Comparison of ENCODE assay signal across 9 cellular contexts in genomic region chr7:134724606-134725005, GRCh38. TPM values are rescaled to one million over a fixed set of nuclear protein-coding genes. Genes with fewer than 3 reads are reported as not detected.
DNase-seq lines count a peak whose midpoint lies in the region; ATAC-seq and TF ChIP-seq lines count a peak whose summit lies in the region.
"Had no signal": no experiment of that assay in that cellular context is flagged by ENCODE, and none has a peak within 500 bp of the region (broad histone marks: within the 10 kb centered on the region; RNA-seq: fewer than 3 reads in every experiment).

No MANE protein-coding gene starts in this region.

- intact Hi-C loops in activated T-helper 2 cell treated with anti-CD3 and anti-CD28 coated beads, Interferon-gamma antibody, Interleukin-2, Interleukin-4, amounts not matched to agents 10 μg/mL and 5 μg/mL and 100 μg/mL, durations not matched to agents 14 hours and 24 hours and 36 hours (cut with micrococcal nuclease): loop anchor here (1.0 kb wide), 1 partner anchor 31 kb away; no protein-coding TSS in a partner anchor

- H3K27ac Mint-ChIP-seq in HFFc6: peak overlapping the region; percentile 35; the same call in 1 of the 2 replicates
- peak overlapping the region; percentile 43 for H3K27ac Mint-ChIP-seq in activated T-helper 2 cell treated with anti-CD3 and anti-CD28 coated beads, Interferon-gamma antibody, Interleukin-2, Interleukin-4, amounts not matched to agents 10 μg/mL and 5 μg/mL and 100 μg/mL, durations not matched to agents 14 hours and 24 hours and 36 hours

- no peaks in the 10 kb centered on the region for H3K9me3 ChIP-seq in liver (ENCODE audit: control insufficient read depth in 4 of 4, low read length in 3 of 4)
- H3K9me3 ChIP-seq: neutrophil had no signal

- TF ChIP-seq RAD21 in liver (IDR thresholded peaks at IDR 0.05): peak; percentile 42 to 59

- H3K36me3 Mint-ChIP-seq in HFFc6 (ENCODE audit: low read depth): no peaks in the 10 kb centered on the region; the same call in 1 of the 2 replicates
- H3K36me3 Mint-ChIP-seq in activated T-helper 2 cell treated with anti-CD3 and anti-CD28 coated beads, Interferon-gamma antibody, Interleukin-2, Interleukin-4, amounts not matched to agents 10 μg/mL and 5 μg/mL and 100 μg/mL, durations not matched to agents 14 hours and 24 hours and 36 hours (ENCODE audit: low read depth): peaks cover 12% of the 10 kb centered on the region

- WGBS in liver: 56% methylated on average over 2 of the region's 2 CpGs

- no peak overlapping the region for H3K4me3 ChIP-seq in liver (ENCODE audit: low read depth in 1 of 3, low read length in 3 of 3)

- H3K9ac ChIP-seq in liver (ENCODE audit: low read depth in 1 of 2, low read length in 2 of 2): no peak overlapping the region

- H3K4me1 Mint-ChIP-seq in HFFc6 (ENCODE audit: low read depth): peaks cover 85% of the 10 kb centered on the region
- H3K4me1 Mint-ChIP-seq in activated T-helper 2 cell treated with anti-CD3 and anti-CD28 coated beads, Interferon-gamma antibody, Interleukin-2, Interleukin-4, amounts not matched to agents 10 μg/mL and 5 μg/mL and 100 μg/mL, durations not matched to agents 14 hours and 24 hours and 36 hours (ENCODE audit: low read depth): peaks cover 18% of the 10 kb centered on the region

- TF ChIP-seq CTCF in HFFc6 (IDR thresholded peaks at IDR 0.05) (peak; percentile 82), liver (IDR thresholded peaks at IDR 0.05; ENCODE audit: low read depth, low read length, missing input control) (no peak)

- H3K4me1 ChIP-seq in liver (ENCODE audit: control insufficient read depth in 4 of 4, insufficient read depth in 4 of 4, low read length in 3 of 4): no peaks in the 10 kb centered on the region

- H3K36me3 ChIP-seq in liver (ENCODE audit: control insufficient read depth in 4 of 4, insufficient read depth in 3 of 4, low read depth in 1 of 4, low read length in 3 of 4): no peaks in the 10 kb centered on the region
- H3K36me3 ChIP-seq: neutrophil had no signal

- no peaks in the 10 kb centered on the region for H3K27me3 ChIP-seq in liver (ENCODE audit: control insufficient read depth in 4 of 4, insufficient read depth in 4 of 4, low read length in 3 of 4)
- H3K27me3 ChIP-seq: neutrophil had no signal

- peak; percentile 27 for DNase-seq in DMS53 treated with DMSO at 0.1 percent for 48 hours (lab: John Stamatoyannopoulos, UW; ENCODE audit: unreplicated experiment)
- peak; percentile 55 for DNase-seq in HFFc6
- DNase-seq in activated T-helper 2 cell treated with anti-CD3 and anti-CD28 coated beads, Interferon-gamma antibody, Interleukin-2, Interleukin-4, amounts not matched to agents 10 μg/mL and 5 μg/mL and 100 μg/mL, durations not matched to agents 14 hours and 24 hours and 36 hours (ENCODE audit: low spot score): no peak
- no peak for DNase-seq in NCI-H128 (lab: John Stamatoyannopoulos, UW; ENCODE audit: unreplicated experiment)
- DNase-seq in NCI-H187 treated with DMSO at 0.1 percent for 48 hours (lab: John Stamatoyannopoulos, UW): no peak
- no peak for DNase-seq in stimulated activated naive CD8-positive, alpha-beta T cell treated with anti-CD3 and anti-CD28 coated beads, Interleukin-15, Interleukin-2, amounts not matched to agents 100 U/mL and 50 U/mL, for 24 hours

- no peak overlapping the region for H3K27ac ChIP-seq in liver (ENCODE audit: low read depth in 1 of 2, low read length in 2 of 2)
- H3K27ac ChIP-seq: neutrophil had no signal

- H3K4me3 Mint-ChIP-seq in HFFc6: no peak overlapping the region
- H3K4me3 Mint-ChIP-seq in activated T-helper 2 cell treated with anti-CD3 and anti-CD28 coated beads, Interferon-gamma antibody, Interleukin-2, Interleukin-4, amounts not matched to agents 10 μg/mL and 5 μg/mL and 100 μg/mL, durations not matched to agents 14 hours and 24 hours and 36 hours (ENCODE audit: low read depth): no peak overlapping the region

- H3K27me3 Mint-ChIP-seq in HFFc6 (ENCODE audit: insufficient read depth): no peaks in the 10 kb centered on the region; the same call in 1 of the 2 replicates
- H3K27me3 Mint-ChIP-seq in activated T-helper 2 cell treated with anti-CD3 and anti-CD28 coated beads, Interferon-gamma antibody, Interleukin-2, Interleukin-4, amounts not matched to agents 10 μg/mL and 5 μg/mL and 100 μg/mL, durations not matched to agents 14 hours and 24 hours and 36 hours (ENCODE audit: low read depth): no peaks in the 10 kb centered on the region

- no peaks in the 10 kb centered on the region for H3K9me3 Mint-ChIP-seq in HFFc6
- no peaks in the 10 kb centered on the region for H3K9me3 Mint-ChIP-seq in activated T-helper 2 cell treated with anti-CD3 and anti-CD28 coated beads, Interferon-gamma antibody, Interleukin-2, Interleukin-4, amounts not matched to agents 10 μg/mL and 5 μg/mL and 100 μg/mL, durations not matched to agents 14 hours and 24 hours and 36 hours

- ATAC-seq in HG03520 (IDR thresholded peaks at IDR 0.05; ENCODE audit: unreplicated experiment): no peak
- ATAC-seq in stimulated activated naive CD8-positive, alpha-beta T cell treated with anti-CD3 and anti-CD28 coated beads, Interleukin-15, Interleukin-2, amounts not matched to agents 100 U/mL and 50 U/mL, for 24 hours: no peak

TF ChIP-seq in liver, 16 proteins besides CTCF, POLR2A, EP300 and RAD21:
- no peak for TF ChIP-seq REST (IDR thresholded peaks at IDR 0.05)
- no peak for TF ChIP-seq ATF3 (IDR thresholded peaks at IDR 0.05)
- no peak for TF ChIP-seq FOXA2 (IDR thresholded peaks at IDR 0.05)
- no peak for TF ChIP-seq TAF1 (conservative IDR thresholded peaks at IDR 0.05)
- no peak for TF ChIP-seq JUND (IDR thresholded peaks at IDR 0.05)
- no peak for TF ChIP-seq HNF4A (conservative IDR thresholded peaks at IDR 0.05)
- no peak for TF ChIP-seq HNF4G (IDR thresholded peaks at IDR 0.05)
- no peak for TF ChIP-seq EGR1 (IDR thresholded peaks at IDR 0.05; ENCODE audit: low read depth in 2 of 2)
- TF ChIP-seq FOXA1 (IDR thresholded peaks at IDR 0.05): no peak
- no peak for TF ChIP-seq NR2F2 (IDR thresholded peaks at IDR 0.05)
- TF ChIP-seq MAX (IDR thresholded peaks at IDR 0.05): no peak
- TF ChIP-seq GABPA (IDR thresholded peaks at IDR 0.05 in 1 of 2, conservative IDR thresholded peaks at IDR 0.05 in 1 of 2): no peak
- no peak for TF ChIP-seq YY1 (IDR thresholded peaks at IDR 0.05)
- TF ChIP-seq SP1 (IDR thresholded peaks at IDR 0.05): no peak
- TF ChIP-seq RXRA (IDR thresholded peaks at IDR 0.05): no peak
- TF ChIP-seq, protein P1, sequence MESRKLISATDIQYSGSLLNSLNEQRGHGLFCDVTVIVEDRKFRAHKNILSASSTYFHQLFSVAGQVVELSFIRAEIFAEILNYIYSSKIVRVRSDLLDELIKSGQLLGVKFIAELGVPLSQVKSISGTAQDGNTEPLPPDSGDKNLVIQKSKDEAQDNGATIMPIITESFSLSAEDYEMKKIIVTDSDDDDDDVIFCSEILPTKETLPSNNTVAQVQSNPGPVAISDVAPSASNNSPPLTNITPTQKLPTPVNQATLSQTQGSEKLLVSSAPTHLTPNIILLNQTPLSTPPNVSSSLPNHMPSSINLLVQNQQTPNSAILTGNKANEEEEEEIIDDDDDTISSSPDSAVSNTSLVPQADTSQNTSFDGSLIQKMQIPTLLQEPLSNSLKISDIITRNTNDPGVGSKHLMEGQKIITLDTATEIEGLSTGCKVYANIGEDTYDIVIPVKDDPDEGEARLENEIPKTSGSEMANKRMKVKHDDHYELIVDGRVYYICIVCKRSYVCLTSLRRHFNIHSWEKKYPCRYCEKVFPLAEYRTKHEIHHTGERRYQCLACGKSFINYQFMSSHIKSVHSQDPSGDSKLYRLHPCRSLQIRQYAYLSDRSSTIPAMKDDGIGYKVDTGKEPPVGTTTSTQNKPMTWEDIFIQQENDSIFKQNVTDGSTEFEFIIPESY (IDR thresholded peaks at IDR 0.05): no peak

RNA-seq across cellular contexts. Expression of gene CALD1, which starts 54.8 kb away (rescaled TPM):
- 1,000 to 10,000 TPM; 1,066 to 1,726 (median 1,102) TPM for total RNA-seq in HFFc6 (2021; fragmentation: NEBNext Ultra II Directional; extraction: Animal tissue kit (Norgen Biotek cat#: 25700))
- total RNA-seq in activated T-helper 2 cell treated with anti-CD3 and anti-CD28 coated beads, Interferon-gamma antibody, Interleukin-2, Interleukin-4, amounts not matched to agents 10 μg/mL and 5 μg/mL and 100 μg/mL, durations not matched to agents 14 hours and 24 hours and 36 hours: 10.1 and 11.3 TPM in 2 replicates
- total RNA-seq in liver: 100 to 1,000 TPM in 1 of 2 donors, 10 to 100 TPM in 1; 48.0 to 107 TPM
- 100 to 1,000 TPM in 1 of 2 donors, 10 to 100 TPM in 1; 83.4 to 226 TPM for polyA plus RNA-seq in liver

Comparison
In these comparisons a context has a peak if more than half of its experiments do, and no peak if none do; other contexts are left out.
1. DNase-seq: peak in DMS53 treated with DMSO at 0.1 percent for 48 hours (single experiment) and HFFc6 (single experiment); none in activated T-helper 2 cell treated with anti-CD3 and anti-CD28 coated beads, Interferon-gamma antibody, Interleukin-2, Interleukin-4, amounts not matched to agents 10 μg/mL and 5 μg/mL and 100 μg/mL, durations not matched to agents 14 hours and 24 hours and 36 hours (single experiment), NCI-H128 (single experiment), NCI-H187 treated with DMSO at 0.1 percent for 48 hours (single experiment) and stimulated activated naive CD8-positive, alpha-beta T cell treated with anti-CD3 and anti-CD28 coated beads, Interleukin-15, Interleukin-2, amounts not matched to agents 100 U/mL and 50 U/mL, for 24 hours (single experiment).
2. RNA of gene CALD1, which starts 54.8 kb away (total RNA-seq): 1,066 to 1,726 TPM in HFFc6; 48.0 to 107 TPM in liver and 10.1 to 11.3 TPM in activated T-helper 2 cell treated with anti-CD3 and anti-CD28 coated beads, Interferon-gamma antibody, Interleukin-2, Interleukin-4, amounts not matched to agents 10 μg/mL and 5 μg/mL and 100 μg/mL, durations not matched to agents 14 hours and 24 hours and 36 hours; every median in the first group is over 4 times any median in the second.